Comparison of ENCODE assay signal across 8 cellular contexts in the genomic region with DNA sequence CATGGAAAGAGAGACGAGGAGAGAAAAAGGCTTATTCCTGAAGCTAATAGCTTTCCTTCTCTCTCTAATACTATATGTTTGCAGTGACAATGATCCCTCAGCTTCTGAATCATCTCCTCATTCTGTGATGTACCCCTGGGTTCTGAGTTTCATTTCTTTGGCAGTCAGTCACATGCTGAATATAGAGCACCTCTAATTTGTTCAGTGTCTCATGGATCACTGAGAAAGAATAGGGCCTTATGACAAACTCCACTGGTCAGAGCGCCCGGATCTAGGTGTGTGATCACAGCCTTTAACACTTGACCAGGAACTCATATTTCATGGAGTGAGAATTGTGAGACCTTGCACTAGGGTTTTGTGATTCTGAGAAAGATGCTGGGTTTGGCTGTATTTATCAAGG. TPM values are rescaled to one million over a fixed set of nuclear protein-coding genes. Genes with fewer than 3 reads are reported as not detected.
DNase-seq lines count a peak whose midpoint lies in the region; ATAC-seq and TF ChIP-seq lines count a peak whose summit lies in the region.
"Not testable (repeated sequence)": the region's sequence is repeated elsewhere in the genome, so short reads cannot be mapped to it uniquely, and the experiment has no call there.
"Had no signal": no experiment of that assay in that cellular context is flagged by ENCODE, and none has a peak within 500 bp of the region (broad histone marks: within the 10 kb centered on the region; RNA-seq: fewer than 3 reads in every experiment).

No MANE protein-coding gene starts in this region.

- TF ChIP-seq CTCF in Panc1 (IDR thresholded peaks at IDR 0.05); chondrocyte (IDR thresholded peaks at IDR 0.05); heart left ventricle (IDR thresholded peaks at IDR 0.05); psoas muscle (IDR thresholded peaks at IDR 0.05): not testable (repeated sequence)

- not testable (repeated sequence) for H3K36me3 Mint-ChIP-seq in chondrocyte (ENCODE audit: low read depth)

- POLR2A ChIA-PET in Panc1 (lab: Charles Lee): not testable (repeated sequence)

- not testable (repeated sequence) for TF ChIP-seq POLR2A in heart left ventricle (IDR thresholded peaks at IDR 0.05)

- H3K9me3 ChIP-seq in GM23248 (ENCODE audit: low read depth); Panc1 (ENCODE audit: control insufficient read depth, insufficient read depth, low read depth, low read length); heart left ventricle; mesodermal cell (ENCODE audit: control insufficient read depth, low read length); psoas muscle; stomach smooth muscle (ENCODE audit: control insufficient read depth in 2 of 2, low read length in 2 of 2): not testable (repeated sequence)

- peak overlapping the region; percentile 72 for H3K9ac ChIP-seq in GM23248
- H3K9ac ChIP-seq in stomach smooth muscle (ENCODE audit: low read length in 2 of 2): not testable (repeated sequence)

- peaks cover 69% of the 10 kb centered on the region for H3K79me2 ChIP-seq in GM23248 (ENCODE audit: insufficient read depth)

- H3K4me1 Mint-ChIP-seq in chondrocyte (ENCODE audit: low read depth): peaks cover 36% of the 10 kb centered on the region

- H3K36me3 ChIP-seq in GM23248 (ENCODE audit: low read depth); Panc1 (ENCODE audit: control insufficient read depth, insufficient read depth, low read length); heart left ventricle; mesodermal cell (ENCODE audit: control insufficient read depth, insufficient read depth, low read length); psoas muscle (ENCODE audit: insufficient read depth in 1 of 2, low read depth in 1 of 2); stomach smooth muscle (ENCODE audit: control insufficient read depth in 2 of 2, insufficient read depth in 2 of 2, low read length in 2 of 2): not testable (repeated sequence)

- H3K9me2 ChIP-seq in GM23248 (ENCODE audit: insufficient read depth): not testable (repeated sequence)

- peak overlapping the region; percentile 59 for H3K4me2 ChIP-seq in GM23248 (ENCODE audit: unreplicated experiment)

- peak; percentile 48 for DNase-seq in GM23248
- not testable (repeated sequence) for DNase-seq in Panc1 (ENCODE audit: low read depth, low spot score); chondrocyte (ENCODE audit: low spot score); heart left ventricle; psoas muscle

- H3K27ac Mint-ChIP-seq in chondrocyte (ENCODE audit: unreplicated experiment): peak overlapping the region; percentile 85

- H3K27ac ChIP-seq in GM23248: peak overlapping the region; percentile 94
- peak overlapping the region; percentile 93 for H3K27ac ChIP-seq in Panc1 (ENCODE audit: low read length)
- peak overlapping the region; percentile 28 to 88 (median 66) for H3K27ac ChIP-seq in heart left ventricle
- peak overlapping the region; percentile 90 for H3K27ac ChIP-seq in mesodermal cell (ENCODE audit: low read depth, low read length, severe bottlenecking)
- peak overlapping the region; percentile 91 for H3K27ac ChIP-seq in psoas muscle
- peak overlapping the region; percentile 60 for H3K27ac ChIP-seq in stomach smooth muscle (ENCODE audit: low read length)

- not testable (repeated sequence) for H2AFZ ChIP-seq in GM23248

- intact Hi-C loops in Panc1 (cut with micrococcal nuclease; ENCODE audit: unreplicated experiment); heart left ventricle (cut with DNase I); psoas muscle (cut with DNase I): not testable (repeated sequence)

- H4K20me1 ChIP-seq in GM23248 (ENCODE audit: insufficient read depth): not testable (repeated sequence)

- 45 to 47% methylated on average over 3 of the region's 3 CpGs for WGBS in GM23248 (ENCODE audit: low coverage in 1 of 2, low lambda C conversion rate in 2 of 2, missing lambda C conversion rate in 2 of 2), 2 experiments
- WGBS in heart left ventricle, 4 donors: 76 to 84% (median 77%) methylated on average over 3 of the region's 3 CpGs
- WGBS in mesodermal cell (ENCODE audit: insufficient coverage in 2 of 2), 2 experiments: no CpG with 5 or more reads among the region's 3 CpGs
- 60 to 83% (median 66%) methylated on average over 3 of the region's 3 CpGs for WGBS in psoas muscle, 3 donors

- CTCF ChIA-PET in Panc1 (lab: Charles Lee): not testable (repeated sequence)

- H3F3A ChIP-seq in GM23248 (ENCODE audit: insufficient read depth): peaks cover 50% of the 10 kb centered on the region

- not testable (repeated sequence) for H3K27me3 ChIP-seq in GM23248 (replicated peaks; ENCODE audit: insufficient read depth); Panc1 (ENCODE audit: control insufficient read depth, insufficient read depth, low read length); heart left ventricle; psoas muscle (ENCODE audit: insufficient read depth in 3 of 3, low read length in 2 of 3); stomach smooth muscle (ENCODE audit: control insufficient read depth in 1 of 2, insufficient read depth in 2 of 2, low read length in 2 of 2)

- H3K9me3 Mint-ChIP-seq in chondrocyte (ENCODE audit: low read depth): not testable (repeated sequence)

- H3K27me3 Mint-ChIP-seq in chondrocyte (ENCODE audit: low read depth): not testable (repeated sequence)

- peak overlapping the region; percentile 51 for H3K4me3 ChIP-seq in GM23248
- H3K4me3 ChIP-seq in Panc1 (ENCODE audit: low read depth in 2 of 2, low read length in 2 of 2); heart left ventricle; mesodermal cell (ENCODE audit: extremely low read depth, insufficient read depth, low read length, poor library complexity, severe bottlenecking); psoas muscle; stomach smooth muscle (ENCODE audit: low read length in 2 of 2): not testable (repeated sequence)

- ATAC-seq in Panc1 (peak; percentile 23; the same call in 1 of the 2 replicates), psoas muscle (peak; percentile 73 to 84 (median 76))
- not testable (repeated sequence) for ATAC-seq in heart left ventricle

- peaks cover 46% of the 10 kb centered on the region for H3K4me1 ChIP-seq in GM23248 (ENCODE audit: insufficient read depth)
- peaks cover 42% of the 10 kb centered on the region for H3K4me1 ChIP-seq in Panc1 (ENCODE audit: control insufficient read depth, insufficient read depth, low read length)
- peaks cover 0 to 22% (median 2%) of the 10 kb centered on the region in 12 donors for H3K4me1 ChIP-seq in heart left ventricle
- H3K4me1 ChIP-seq in mesodermal cell (ENCODE audit: control insufficient read depth, insufficient read depth, low read length, poor library complexity, severe bottlenecking): peaks cover 34% of the 10 kb centered on the region
- H3K4me1 ChIP-seq in psoas muscle: peaks cover 16% of the 10 kb centered on the region
- H3K4me1 ChIP-seq in stomach smooth muscle (ENCODE audit: control insufficient read depth, insufficient read depth, low read length): not testable (repeated sequence)

- BruUV-seq in Panc1 (replicated peaks; lab: Mats Ljungman, UMichigan): not testable (repeated sequence)

- not testable (repeated sequence) for H3K4me3 Mint-ChIP-seq in chondrocyte (ENCODE audit: unreplicated experiment)

- in situ Hi-C loops in GM23248 (cut with MboI); Panc1 (cut with HindIII; ENCODE audit: low pct_unique_long_range_greater_than_20kb, low sequenced_read_pairs): not testable (repeated sequence)

RNA-seq across cellular contexts. Expression of gene CCN1, which starts 54.3 kb away (rescaled TPM):
- 93.5 and 106 TPM in 2 replicates for total RNA-seq in GM23248 (2014; rRNA removed; shearing (Covaris generic))
- polyA plus RNA-seq in GM23248 (2016; fragmentation: Nextera tagmentation; extraction: Ambion mirVana): 930 and 943 TPM in 2 replicates
- total RNA-seq in Panc1 (2021; ENCODE audit: unreplicated experiment): 355 TPM
- 366 TPM for polyA plus RNA-seq in Panc1 (2012; ENCODE audit: insufficient read length)
- 523 to 556 TPM (median 539 TPM) in 3 replicates for total RNA-seq in chondrocyte
- 100 to 1,000 TPM in 1 of 9 donors, 10 to 100 TPM in 8; 12.0 to 213 (median 48.9) TPM for total RNA-seq in heart left ventricle
- polyA plus RNA-seq in heart left ventricle: 100 to 1,000 TPM in 1 of 2 donors, 10 to 100 TPM in 1; 31.0 to 253 TPM
- polyA plus RNA-seq in mesodermal cell (2013, experiment 1 of 2): 311 TPM
- polyA plus RNA-seq in mesodermal cell (2013, experiment 2 of 2): 252 TPM
- 100 to 1,000 TPM in 2 of 4 donors, 10 to 100 TPM in 2; 43.3 to 171 (median 103) TPM for total RNA-seq in psoas muscle
- polyA plus RNA-seq in psoas muscle: 10 to 100 TPM in 2 of 3 donors, 1 to 10 TPM in 1; 10.0 to 21.6 (median 20.5) TPM
- polyA plus RNA-seq: CD8-positive, alpha-beta memory T cell had no signal
